Comparison of ENCODE assay signal across 8 cellular contexts in genomic region chr3:16885588-16885903, GRCh38. TPM values are rescaled to one million over a fixed set of nuclear protein-coding genes. Genes with fewer than 3 reads are reported as not detected.
A peak's percentile ranks its signal among the peaks of the same experiment; 100 is the strongest.
DNase-seq lines count a peak whose midpoint lies in the region; ATAC-seq, FAIRE-seq and TF ChIP-seq lines count a peak whose summit lies in the region.

No MANE protein-coding gene starts in this region.

- no peak for ATAC-seq in HCT116
- peak in 1 of 4 donors; percentile 21 for ATAC-seq in psoas muscle

- TF ChIP-seq CTCF in HCT116 (IDR thresholded peaks at IDR 0.05 in 2 of 3, conservative IDR thresholded peaks at IDR 0.05 in 1 of 3; ENCODE audit: borderline replicate concordance in 1 of 3, insufficient read depth in 1 of 3, low read depth in 2 of 3, low read length in 2 of 3) (no peak), esophagus muscularis mucosa (IDR thresholded peaks at IDR 0.05) (no peak), psoas muscle (IDR thresholded peaks at IDR 0.05) (no peak), RWPE1 (conservative IDR thresholded peaks at IDR 0.05; ENCODE audit: low read depth) (no peak)

- WGBS in esophagus muscularis mucosa, result 21% methylated on average over 6 of the region's 6 CpGs
- 4 to 13% (median 8%) methylated on average over 6 of the region's 6 CpGs for WGBS in psoas muscle, 3 donors

- no peaks in the 10 kb centered on the region for H3K79me2 ChIP-seq in HCT116 (ENCODE audit: insufficient read depth, low read length)

- peak overlapping the region; percentile 76 for H2AFZ ChIP-seq in HCT116 (ENCODE audit: low read depth, low read length, poor library complexity, severe bottlenecking)

- H3K4me3 ChIP-seq in HCT116 (replicated peaks in 1 of 2; ENCODE audit: low read depth in 1 of 2, low read length in 2 of 2), result peak overlapping the region; percentile 58 to 71
- H3K4me3 ChIP-seq in esophagus muscularis mucosa, result peak overlapping the region; percentile 65 to 88 (median 80)
- H3K4me3 ChIP-seq in psoas muscle, result peak overlapping the region; percentile 97

- H3K4me1 ChIP-seq in HCT116 (ENCODE audit: control insufficient read depth in 1 of 2, insufficient read depth in 2 of 2, low read length in 2 of 2) (peaks cover 0 to 11% of the 10 kb centered on the region in 2 experiments; a peak in 2 of 4 replicates), esophagus muscularis mucosa (peaks cover 8 to 26% (median 20%) of the 10 kb centered on the region in 4 donors), psoas muscle (peaks cover 74% of the 10 kb centered on the region)

- intact Hi-C loops in HCT116 (cut with micrococcal nuclease) (loop anchor here (10.0 kb wide), 1 partner anchor 149 kb away; no protein-coding TSS in a partner anchor), esophagus muscularis mucosa (cut with DNase I) (no loop called here), psoas muscle (cut with DNase I) (no loop called here)

- H3K9me2 ChIP-seq in HCT116 (ENCODE audit: insufficient read depth), result no peaks in the 10 kb centered on the region

- no TSS peak for BruUV-seq in HCT116 (replicated peaks; lab: Mats Ljungman, UMichigan)

- no peaks in the 10 kb centered on the region for H3K27me3 ChIP-seq in HCT116 (ENCODE audit: insufficient read depth, low read length)
- no peaks in the 10 kb centered on the region for H3K27me3 ChIP-seq in esophagus muscularis mucosa
- H3K27me3 ChIP-seq in psoas muscle (ENCODE audit: insufficient read depth in 3 of 3, low read length in 2 of 3), result no peaks in the 10 kb centered on the region

- no peaks in the 10 kb centered on the region for H4K20me1 ChIP-seq in HCT116 (ENCODE audit: insufficient read depth)

- no peak for TF ChIP-seq RAD21 in HCT116 (IDR thresholded peaks at IDR 0.05; ENCODE audit: low read depth)

- H3K36me3 ChIP-seq in HCT116 (ENCODE audit: control insufficient read depth in 1 of 2, insufficient read depth in 2 of 2, low read length in 2 of 2) (no peaks in the 10 kb centered on the region), esophagus muscularis mucosa (no peaks in the 10 kb centered on the region), psoas muscle (ENCODE audit: insufficient read depth in 1 of 2, low read depth in 1 of 2) (no peaks in the 10 kb centered on the region)

- H3K9me3 ChIP-seq in HCT116 (ENCODE audit: control insufficient read depth in 1 of 2, insufficient read depth in 1 of 2, low read depth in 1 of 2, low read length in 2 of 2) (no peaks in the 10 kb centered on the region), esophagus muscularis mucosa (no peaks in the 10 kb centered on the region), psoas muscle (no peaks in the 10 kb centered on the region)

- RAD21 ChIA-PET in HCT116 (lab: Charles Lee; ENCODE audit: low non-redundant PET in 1 of 2, low total read pairs in 2 of 2, uncharacterized antibody in 2 of 2, unreplicated experiment in 2 of 2), result no interaction called here

- POLR2A ChIA-PET in HCT116 (lab: Charles Lee) (no interaction called here), RWPE1 (lab: Yijun Ruan, JAX; ENCODE audit: low non-redundant PET) (no interaction called here)

- TF ChIP-seq POLR2A in GM12891 (IDR thresholded peaks at IDR 0.05; ENCODE audit: low read depth, low read length), result no peak
- no peak for TF ChIP-seq POLR2A in HCT116 (IDR thresholded peaks at IDR 0.05; ENCODE audit: borderline replicate concordance, extremely low read depth, insufficient read depth, insufficient read length)
- no peak for TF ChIP-seq POLR2A in esophagus muscularis mucosa (IDR thresholded peaks at IDR 0.05; ENCODE audit: low read depth)

- H3K9ac ChIP-seq in HCT116 (ENCODE audit: low read length), result peak overlapping the region; percentile 58

- peak; percentile 86 for FAIRE-seq in GM12891 (lab: Jason Lieb, UNC)

- H3K27ac ChIP-seq in HCT116 (ENCODE audit: low read depth, low read length), result no peak overlapping the region
- H3K27ac ChIP-seq in esophagus muscularis mucosa (replicated peaks in 1 of 4), result peak overlapping the region; percentile 82 to 85 (median 83)
- peak overlapping the region; percentile 99 for H3K27ac ChIP-seq in psoas muscle
- no peak overlapping the region for H3K27ac ChIP-seq in RWPE1

- CTCF ChIA-PET in HCT116 (lab: Charles Lee) (no interaction called here), RWPE1 (lab: Yijun Ruan, JAX) (no interaction called here)

- DNase-seq in GM12891 (ENCODE audit: insufficient read length, low spot score) (no peak), HCT116 (ENCODE audit: low read depth, low spot score) (no peak), OCI-M1 (lab: John Stamatoyannopoulos, UW) (peak; percentile 48), esophagus muscularis mucosa (ENCODE audit: extremely low spot score) (no peak), psoas muscle (no peak), RWPE1 (ENCODE audit: low spot score) (no peak), EL (no peak), SKM-1 (lab: John Stamatoyannopoulos, UW; ENCODE audit: unreplicated experiment) (no peak)

- no peak for TF ChIP-seq EP300 in esophagus muscularis mucosa (IDR thresholded peaks at IDR 0.05)

- peak overlapping the region; percentile 97 for H3K4me2 ChIP-seq in HCT116 (ENCODE audit: low read length)

TF ChIP-seq in GM12891, 5 proteins besides CTCF, POLR2A, EP300 and RAD21:
- TF ChIP-seq TAF1 (IDR thresholded peaks at IDR 0.05; ENCODE audit: low read depth, low read length) (no peak), SPI1 (IDR thresholded peaks at IDR 0.05; ENCODE audit: low read depth, low read length) (no peak), POLR2AphosphoS5 (IDR thresholded peaks at IDR 0.05; ENCODE audit: low read depth, low read length) (no peak), PAX5 (IDR thresholded peaks at IDR 0.05; ENCODE audit: insufficient read depth, low read length, severe bottlenecking) (no peak), POU2F2 (IDR thresholded peaks at IDR 0.05; ENCODE audit: low read depth, low read length) (no peak)

TF ChIP-seq in HCT116, 20 proteins besides CTCF, POLR2A, EP300 and RAD21:
- TF ChIP-seq TCF7L2 (IDR thresholded peaks at IDR 0.05; ENCODE audit: borderline replicate concordance, extremely low read depth, insufficient read depth, insufficient read length), result no peak
- TF ChIP-seq ZBTB33 (IDR thresholded peaks at IDR 0.05; ENCODE audit: extremely low read depth, insufficient replicate concordance, low read length), result no peak
- TF ChIP-seq EGR1 (IDR thresholded peaks at IDR 0.05; ENCODE audit: low read depth), result no peak

RNA-seq across cellular contexts. Expression of gene PLCL2, which starts 0.8 kb away (rescaled TPM):
- 22.3 TPM for polyA plus RNA-seq in GM12891 (2012; ENCODE audit: low read depth, missing spikeins)
- total RNA-seq in HCT116 (2021; ENCODE audit: unreplicated experiment) (2.2 TPM), esophagus muscularis mucosa (1 to 10 TPM; 4.1 to 9.1 (median 6.7) TPM), psoas muscle (10 to 100 TPM; 16.4 to 32.7 (median 23.5) TPM)
- 1.0 and 1.1 TPM in 2 replicates for polyA plus RNA-seq in HCT116 (2012)
- polyA plus RNA-seq in psoas muscle, result 10 to 100 TPM in 2 of 3 donors, 1 to 10 TPM in 1; 4.2 to 23.2 (median 14.0) TPM

Comparison
In these comparisons a context has a peak if more than half of its experiments do, and no peak if none do; other contexts are left out.
1. H3K27ac ChIP-seq: peak in esophagus muscularis mucosa (4 of 4) and psoas muscle (single experiment); none in HCT116 (single experiment) and RWPE1 (single experiment).
2. Peak in every context shown above with its lines, with median percentiles within 50 percentile points of each other: H3K4me3 ChIP-seq.